In genomic region chr7:102395958-102396709, GRCh38 we compare ENCODE assay signal across 8 cellular contexts.
DNase-seq lines count a peak whose midpoint lies in the region; ATAC-seq and TF ChIP-seq lines count a peak whose summit lies in the region.

PRKRIP1 (plus strand) TSS chr7:102396363; CDS start chr7:102396412, 49 bp downstream.

- ATAC-seq in GM19035 (IDR thresholded peaks at IDR 0.05; ENCODE audit: unreplicated experiment) (peak; percentile 97), HG03342 (IDR thresholded peaks at IDR 0.05; ENCODE audit: unreplicated experiment) (peak; percentile 98)

- H3K27ac ChIP-seq in caudate nucleus (ENCODE audit: low read depth, low read length): peak within 1 kb of the TSS; percentile 85

- peak within 1 kb of the TSS; percentile 99 for H3K4me3 ChIP-seq in AG09309 (ENCODE audit: control insufficient read depth, low read depth, low read length)

- DNase-seq in AG09309 (ENCODE audit: low read depth) (peak; percentile 55), NCI-H446 (lab: John Stamatoyannopoulos, UW) (peak; percentile 75 to 89), caudate nucleus (lab: John Stamatoyannopoulos, UW) (peak; percentile 15 to 95 (median 81)), iris pigment epithelial cell (ENCODE audit: low read depth) (peak; percentile 91)
- DNase-seq in activated CD4-positive, CD25-positive, alpha-beta regulatory T cell (lab: John Stamatoyannopoulos, UW): peak; percentile 47 to 71 (median 62)
- peak; percentile 60 to 70 for DNase-seq in stimulated activated CD4-positive, alpha-beta T cell treated with anti-CD3 and anti-CD28 coated beads, Interleukin-12 subunit alpha, Interleukin-12 subunit beta, amount 100 ng/mL, for 24 hours (ENCODE audit: low read depth in 2 of 2)

- no peak for TF ChIP-seq CTCF in AG09309 (IDR thresholded peaks at IDR 0.05; ENCODE audit: control insufficient read depth, insufficient read depth, low read depth, low read length, missing control alignments)

Comparison
In these comparisons a context has a peak if more than half of its experiments do, and no peak if none do; other contexts are left out.
1. Peak in every context shown above with its lines: DNase-seq, ATAC-seq, H3K4me3 ChIP-seq and H3K27ac ChIP-seq.